ENCODE assay signal across 16 cellular contexts in the genomic region with DNA sequence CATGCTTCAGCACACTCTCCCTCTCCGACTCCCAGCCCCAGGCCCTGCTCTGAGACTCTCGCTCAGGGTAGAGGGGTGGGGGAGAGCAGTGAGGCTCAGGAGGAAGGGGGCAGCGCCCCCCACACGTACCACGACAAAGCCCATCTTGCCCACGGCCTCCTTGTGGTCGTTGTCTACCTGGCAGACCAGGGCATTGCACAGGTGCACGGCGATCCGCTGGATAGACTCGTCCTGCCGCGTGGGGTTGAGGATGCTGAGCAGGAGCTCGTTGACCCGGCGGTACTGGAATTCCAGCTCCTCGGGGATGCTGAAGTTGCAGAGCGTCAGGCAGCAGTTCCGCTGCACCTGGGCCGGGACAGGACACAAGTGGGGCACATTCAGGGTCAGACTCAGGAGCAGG. TPM values are rescaled to one million over a fixed set of nuclear protein-coding genes. Genes with fewer than 3 reads are reported as not detected.
DNase-seq lines count a peak whose midpoint lies in the region; ATAC-seq and TF ChIP-seq lines count a peak whose summit lies in the region.
"Had no signal": no experiment of that assay in that cellular context is flagged by ENCODE, and none has a peak within 500 bp of the region (broad histone marks: within the 10 kb centered on the region; RNA-seq: fewer than 3 reads in every experiment).

No MANE protein-coding gene starts in this region.

- ATAC-seq in right cardiac atrium, result peak; percentile 26 to 43
- ATAC-seq in left cardiac atrium, result no peak
- ATAC-seq in esophagus mucosa, result peak; percentile 26
- peak; percentile 39 for ATAC-seq in upper lobe of right lung
- ATAC-seq in HG03342 (IDR thresholded peaks at IDR 0.05; ENCODE audit: unreplicated experiment), result no peak
- ATAC-seq in HG02840 (IDR thresholded peaks at IDR 0.05; ENCODE audit: low FRiP score, unreplicated experiment), result no peak

- TF ChIP-seq CTCF in upper lobe of right lung (IDR thresholded peaks at IDR 0.05), result no peak

- H3K4me1 ChIP-seq in right cardiac atrium (ENCODE audit: control insufficient read depth, insufficient read depth, low read length) (no peaks in the 10 kb centered on the region), upper lobe of right lung (no peaks in the 10 kb centered on the region)
- H3K4me1 ChIP-seq: BE2C, Peyer's patch, SJSA1 had no signal

- peaks cover 49% of the 10 kb centered on the region for H3K36me3 ChIP-seq in upper lobe of right lung
- H3K36me3 ChIP-seq: BE2C, SJSA1 had no signal

- no peak overlapping the region for H3K27ac ChIP-seq in right cardiac atrium (ENCODE audit: low read length)
- no peak overlapping the region for H3K27ac ChIP-seq in upper lobe of right lung
- H3K27ac ChIP-seq: Peyer's patch, SJSA1 had no signal

- 83% methylated on average over 20 of the region's 20 CpGs for WGBS in right cardiac atrium

- H3K4me3 ChIP-seq in right cardiac atrium (ENCODE audit: low read length) (no peak overlapping the region), upper lobe of right lung (no peak overlapping the region)
- H3K4me3 ChIP-seq: Peyer's patch, SJSA1 had no signal

- intact Hi-C loops in right cardiac atrium (cut with DNase I) (no loop called here), left cardiac atrium (cut with DNase I) (no loop called here), upper lobe of right lung (cut with DNase I) (no loop called here)

- H3K27me3 ChIP-seq in right cardiac atrium (ENCODE audit: control insufficient read depth, insufficient read depth), result no peaks in the 10 kb centered on the region
- no peaks in the 10 kb centered on the region for H3K27me3 ChIP-seq in upper lobe of right lung
- H3K27me3 ChIP-seq: BE2C, Peyer's patch, SJSA1 had no signal

- DNase-seq in right cardiac atrium (no peak), left cardiac atrium (no peak), upper lobe of right lung (no peak)
- DNase-seq: BE2C, DND-41, GOT3, Karpas-422, NCI-H1694, NCI-H2081, NCI-H446, NCI-H526, Peyer's patch had no signal

- H3K9me3 ChIP-seq in right cardiac atrium (ENCODE audit: control insufficient read depth, low read length), result no peaks in the 10 kb centered on the region
- H3K9me3 ChIP-seq in upper lobe of right lung, result no peaks in the 10 kb centered on the region
- H3K9me3 ChIP-seq: BE2C, Peyer's patch, SJSA1 had no signal

RNA-seq across cellular contexts. Expression of a gene that starts 18.5 kb away (rescaled TPM):
- total RNA-seq in right cardiac atrium, result 10 to 100 TPM in 1 of 4 donors, 1 to 10 TPM in 3; 8.3 to 11.5 (median 9.4) TPM
- polyA plus RNA-seq in right cardiac atrium, result 13.1 TPM
- total RNA-seq in left cardiac atrium, result 10 to 100 TPM in 1 of 2 donors, 1 to 10 TPM in 1; 8.3 to 13.8 TPM
- total RNA-seq in esophagus mucosa, result 54.4 TPM
- 28.2 TPM for total RNA-seq in upper lobe of right lung

RNA-seq across cellular contexts. Expression of a gene that starts 29.3 kb away (rescaled TPM):
- 10 to 100 TPM; 40.6 to 56.8 (median 47.2) TPM for total RNA-seq in right cardiac atrium
- polyA plus RNA-seq in right cardiac atrium, result 34.7 TPM
- total RNA-seq in left cardiac atrium, result 10 to 100 TPM; 36.6 to 37.0 TPM
- 23.2 TPM for total RNA-seq in esophagus mucosa
- total RNA-seq in upper lobe of right lung, result 32.0 TPM

RNA-seq across cellular contexts. Expression of a gene that starts 40.1 kb away (rescaled TPM):
- total RNA-seq in right cardiac atrium, result 1 to 10 TPM; 4.7 to 8.7 (median 7.4) TPM
- 6.5 TPM for polyA plus RNA-seq in right cardiac atrium
- 10 to 100 TPM in 1 of 2 donors, 1 to 10 TPM in 1; 6.2 to 11.2 TPM for total RNA-seq in left cardiac atrium
- 2.5 TPM for total RNA-seq in esophagus mucosa
- total RNA-seq in upper lobe of right lung, result 13.4 TPM

RNA-seq across cellular contexts. Expression of a gene that starts 44.7 kb away (rescaled TPM):
- total RNA-seq in right cardiac atrium (10 to 100 TPM; 15.8 to 20.8 (median 19.3) TPM), left cardiac atrium (10 to 100 TPM; 15.7 to 16.9 TPM), esophagus mucosa (15.5 TPM), upper lobe of right lung (27.1 TPM)
- polyA plus RNA-seq in right cardiac atrium, result 12.5 TPM

RNA-seq across cellular contexts. Expression of a gene that starts 53.4 kb away (rescaled TPM):
- total RNA-seq in right cardiac atrium (100 to 1,000 TPM; 180 to 210 (median 191) TPM), left cardiac atrium (100 to 1,000 TPM; 158 to 191 TPM), esophagus mucosa (267 TPM), upper lobe of right lung (227 TPM)
- 86.1 TPM for polyA plus RNA-seq in right cardiac atrium

Comparison
In these comparisons a context has a peak if more than half of its experiments do, and no peak if none do; other contexts are left out.
1. ATAC-seq: peak in right cardiac atrium (2 of 2), esophagus mucosa (single experiment) and upper lobe of right lung (single experiment); none in left cardiac atrium (0 of 2), HG03342 (single experiment) and HG02840 (single experiment).